8 cellular contexts compared by ENCODE assay signal in the genomic region with DNA sequence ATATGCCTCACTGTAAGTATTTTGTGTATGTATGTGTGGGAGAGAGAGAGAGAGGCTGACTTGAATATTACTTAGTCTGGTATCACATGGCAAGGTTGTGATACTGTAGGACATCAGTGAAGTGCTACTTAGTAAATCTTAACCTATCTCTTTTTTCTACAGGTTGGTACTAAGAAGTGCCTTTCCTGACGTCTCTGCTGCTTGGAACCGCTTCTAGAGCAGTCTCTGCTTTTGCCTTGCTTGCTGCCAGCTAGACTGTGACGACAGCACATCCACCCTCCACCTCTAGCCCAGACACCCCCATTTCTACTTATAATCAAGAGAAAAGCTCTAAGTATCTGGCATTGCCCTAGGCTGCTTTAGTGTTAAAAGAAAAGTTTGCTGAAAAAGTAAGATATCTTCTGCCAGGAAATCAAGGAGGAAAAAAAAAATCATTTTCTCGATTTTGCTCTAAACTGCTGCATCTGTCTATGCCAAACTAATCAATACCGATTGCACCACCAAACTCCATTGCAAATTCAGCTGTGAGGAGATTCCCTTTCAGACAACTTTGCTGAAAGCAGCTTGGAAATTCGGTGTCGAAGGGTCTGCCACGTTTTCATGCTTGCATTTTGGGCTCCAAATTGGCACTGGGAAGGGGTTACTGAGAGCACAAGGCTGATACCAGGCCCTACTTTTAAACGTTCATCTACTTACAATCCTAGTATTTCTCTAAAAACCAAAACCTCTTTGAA. TPM values are rescaled to one million over a fixed set of nuclear protein-coding genes. Genes with fewer than 3 reads are reported as not detected.
DNase-seq lines count a peak whose midpoint lies in the region; ATAC-seq and TF ChIP-seq lines count a peak whose summit lies in the region.

No MANE protein-coding gene starts in this region.

- H3K36me3 Mint-ChIP-seq in type B pancreatic cell, result peaks cover 15% of the 10 kb centered on the region

- ATAC-seq in HG03064 (IDR thresholded peaks at IDR 0.05; ENCODE audit: low read depth, unreplicated experiment), result peak; percentile 1
- no peak for ATAC-seq in HG03159 (IDR thresholded peaks at IDR 0.05; ENCODE audit: unreplicated experiment)

- H3K9ac ChIP-seq in BLaER1 treated with 17β-estradiol and CSF1 and Interleukin-3, amounts not matched to agents 10 nM and 100 nM, result no peak overlapping the region; a peak in 2 of 22 replicates
- peak overlapping the region; percentile 77 for H3K9ac ChIP-seq in adipocyte (ENCODE audit: low read length)

- peak overlapping the region in 9 of 11 experiments; percentile 13 to 59 (median 41); a peak in 14 of 22 replicates for H3K27ac ChIP-seq in BLaER1 treated with 17β-estradiol and CSF1 and Interleukin-3, amounts not matched to agents 10 nM and 100 nM

- peak overlapping the region; percentile 80 for H3K4me3 Mint-ChIP-seq in type B pancreatic cell

- DNase-seq in adipocyte (ENCODE audit: low read depth) (no peak), kidney epithelial cell (ENCODE audit: low read depth) (no peak), type B pancreatic cell (ENCODE audit: extremely low spot score, unreplicated experiment) (no peak), NCI-H2171 treated with DMSO at 0.1 percent for 48 hours (lab: John Stamatoyannopoulos, UW) (no peak)
- DNase-seq in stimulated activated CD4-positive, alpha-beta T cell treated with anti-CD3 and anti-CD28 coated beads, Interleukin-15, amount 100 ng/mL, for 24 hours, result no peak

- peaks cover 23 to 72% (median 49%) of the 10 kb centered on the region in 11 experiments; a peak in 18 of 22 replicates for H4K20me1 ChIP-seq in BLaER1 treated with 17β-estradiol and CSF1 and Interleukin-3, amounts not matched to agents 10 nM and 100 nM

- H3K4me2 ChIP-seq in BLaER1 treated with 17β-estradiol and CSF1 and Interleukin-3, amounts not matched to agents 10 nM and 100 nM, result peak overlapping the region in 8 of 11 experiments; percentile 9 to 42 (median 25); a peak in 8 of 22 replicates

- peaks cover 52% of the 10 kb centered on the region for H3K4me1 Mint-ChIP-seq in type B pancreatic cell (ENCODE audit: unreplicated experiment)

- H3K4me1 ChIP-seq in BLaER1 treated with 17β-estradiol and CSF1 and Interleukin-3, amounts not matched to agents 10 nM and 100 nM, result peaks cover 23 to 75% (median 40%) of the 10 kb centered on the region in 10 experiments
- peaks cover 56% of the 10 kb centered on the region for H3K4me1 ChIP-seq in adipocyte (ENCODE audit: control insufficient read depth, insufficient read depth, low read length)

- H3K4me3 ChIP-seq in BLaER1 treated with 17β-estradiol and CSF1 and Interleukin-3, amounts not matched to agents 10 nM and 100 nM, result no peak overlapping the region
- H3K4me3 ChIP-seq in adipocyte (ENCODE audit: low read length) (peak overlapping the region; percentile 78), kidney epithelial cell (ENCODE audit: low read depth, low read length) (peak overlapping the region; percentile 35)

- peaks cover 0 to 20% (median 8%) of the 10 kb centered on the region in 11 experiments; a peak in 9 of 22 replicates for H3K9me3 ChIP-seq in BLaER1 treated with 17β-estradiol and CSF1 and Interleukin-3, amounts not matched to agents 10 nM and 100 nM (replicated peaks in 1 of 11)
- no peaks in the 10 kb centered on the region for H3K9me3 ChIP-seq in adipocyte (ENCODE audit: control insufficient read depth, low read length)

- H3K9me3 Mint-ChIP-seq in type B pancreatic cell, result no peaks in the 10 kb centered on the region

- H3K27me3 ChIP-seq in BLaER1 treated with 17β-estradiol and CSF1 and Interleukin-3, amounts not matched to agents 10 nM and 100 nM, result no peaks in the 10 kb centered on the region
- H3K27me3 ChIP-seq in adipocyte (replicated peaks; ENCODE audit: control insufficient read depth, insufficient read depth, low read length) (no peaks in the 10 kb centered on the region), kidney epithelial cell (ENCODE audit: control insufficient read depth, insufficient read depth, low read length) (no peaks in the 10 kb centered on the region)

- H3K27me3 Mint-ChIP-seq in type B pancreatic cell, result no peaks in the 10 kb centered on the region

- peaks cover 34 to 62% (median 47%) of the 10 kb centered on the region in 11 experiments for H3K36me3 ChIP-seq in BLaER1 treated with 17β-estradiol and CSF1 and Interleukin-3, amounts not matched to agents 10 nM and 100 nM
- peaks cover 10% of the 10 kb centered on the region for H3K36me3 ChIP-seq in adipocyte (ENCODE audit: control insufficient read depth, insufficient read depth, low read length, severe bottlenecking)
- no peaks in the 10 kb centered on the region for H3K36me3 ChIP-seq in kidney epithelial cell (ENCODE audit: control insufficient read depth, insufficient read depth, low read length)

- TF ChIP-seq CTCF in kidney epithelial cell (IDR thresholded peaks at IDR 0.05; ENCODE audit: insufficient read depth, low read length, poor library complexity, severe bottlenecking) (no peak), type B pancreatic cell (conservative IDR thresholded peaks at IDR 0.05) (no peak)

- H3K27ac Mint-ChIP-seq in type B pancreatic cell, result peak overlapping the region; percentile 81

RNA-seq across cellular contexts. Expression of a gene that starts 30.7 kb away (rescaled TPM):
- total RNA-seq in kidney epithelial cell (47.5 and 58.4 TPM in 2 replicates), type B pancreatic cell (ENCODE audit: low replicate concordance) (61.2 and 69.4 TPM in 2 replicates)

Comparison
In these comparisons a context has a peak if more than half of its experiments do, and no peak if none do; other contexts are left out.
1. H3K4me3 ChIP-seq: peak in adipocyte (single experiment) and kidney epithelial cell (single experiment); none in BLaER1 treated with 17β-estradiol and CSF1 and Interleukin-3, amounts not matched to agents 10 nM and 100 nM (0 of 10).